Comparison of ENCODE assay signal across 8 cellular contexts in genomic region chr2:33599175-33599942, GRCh38. TPM values are rescaled to one million over a fixed set of nuclear protein-coding genes. Genes with fewer than 3 reads are reported as not detected.
DNase-seq lines count a peak whose midpoint lies in the region; FAIRE-seq and TF ChIP-seq lines count a peak whose summit lies in the region.

Gene FAM98A (minus strand): TSS chr2:33599299. CDS start chr2:33599221, 78 bp downstream.

- H4K8ac ChIP-seq in neuronal stem cell (ENCODE audit: low read depth, low read length) = no peak within 1 kb of the TSS

- peaks cover 0 to 6% of the 10 kb centered on the region in 2 donors for H3K36me3 ChIP-seq in neuronal stem cell (replicated peaks in 1 of 2; ENCODE audit: control insufficient read depth in 2 of 2, insufficient read depth in 2 of 2, low read length in 2 of 2)

- H3K4me3 Mint-ChIP-seq in activated naive CD4-positive, alpha-beta T cell treated with anti-CD3 and anti-CD28 coated beads for 36 hours = peak within 1 kb of the TSS; percentile 95

- peaks cover 22% of the 10 kb centered on the region for H3K4me1 Mint-ChIP-seq in activated naive CD4-positive, alpha-beta T cell treated with anti-CD3 and anti-CD28 coated beads for 36 hours (ENCODE audit: low read depth)

- no peak within 1 kb of the TSS for H3K27ac ChIP-seq in neuronal stem cell (replicated peaks; ENCODE audit: low read length)

- peak within 1 kb of the TSS; percentile 87 for H3K27ac Mint-ChIP-seq in activated naive CD4-positive, alpha-beta T cell treated with anti-CD3 and anti-CD28 coated beads for 36 hours

- WGBS in neuronal stem cell (ENCODE audit: extremely low coverage in 2 of 2, insufficient read length in 2 of 2, insufficient replicate concordance in 1 of 2), 2 donors = no CpG with 5 or more reads among the region's 56 CpGs

- intact Hi-C loops in activated naive CD4-positive, alpha-beta T cell treated with anti-CD3 and anti-CD28 coated beads for 36 hours (cut with micrococcal nuclease) = loop anchor here (1.0 to 10.0 kb wide), 5 partner anchors 124 to 1537 kb away; partner anchors contain the start of genes BIRC6, SLC30A6 and SPAST

- H3K79me1 ChIP-seq in neuronal stem cell (ENCODE audit: low read depth, low read length) = peaks cover 3% of the 10 kb centered on the region

- no peak for TF ChIP-seq CTCF in HFF-Myc (IDR thresholded peaks at IDR 0.05; ENCODE audit: low read depth, low read length, missing control alignments)
- no peak for TF ChIP-seq CTCF in subcutaneous adipose tissue (IDR thresholded peaks at IDR 0.05; ENCODE audit: low read depth)

- H2BK5ac ChIP-seq in neuronal stem cell (ENCODE audit: low read length) = peak within 1 kb of the TSS; percentile 87

- H3K4me2 ChIP-seq in neuronal stem cell (ENCODE audit: insufficient read depth, low read length, poor library complexity, severe bottlenecking) = peak within 1 kb of the TSS; percentile 89

- H3K4ac ChIP-seq in neuronal stem cell (ENCODE audit: low read length) = no peak within 1 kb of the TSS

- FAIRE-seq in frontal cortex (lab: Jason Lieb, UNC) = no peak

- peak within 1 kb of the TSS; percentile 91 for H3K18ac ChIP-seq in neuronal stem cell (ENCODE audit: low read length)

- no peak within 1 kb of the TSS for H2BK12ac ChIP-seq in neuronal stem cell (ENCODE audit: low read length)

- H3K27me3 Mint-ChIP-seq in activated naive CD4-positive, alpha-beta T cell treated with anti-CD3 and anti-CD28 coated beads for 36 hours (ENCODE audit: low read depth) = no peaks in the 10 kb centered on the region

- peak within 1 kb of the TSS; percentile 92 for H3K14ac ChIP-seq in neuronal stem cell (ENCODE audit: low read length)

- no peaks in the 10 kb centered on the region for H3K27me3 ChIP-seq in neuronal stem cell (ENCODE audit: control insufficient read depth in 3 of 3, insufficient read depth in 3 of 3, low read depth in 1 of 3, low read length in 3 of 3)

- H4K91ac ChIP-seq in neuronal stem cell (ENCODE audit: low read depth, low read length, poor library complexity) = no peak within 1 kb of the TSS

- peaks cover 6% of the 10 kb centered on the region for H3K36me3 Mint-ChIP-seq in activated naive CD4-positive, alpha-beta T cell treated with anti-CD3 and anti-CD28 coated beads for 36 hours (ENCODE audit: low read depth)

- peak within 1 kb of the TSS; percentile 29 for H3K23ac ChIP-seq in neuronal stem cell (ENCODE audit: low read depth, low read length, poor library complexity)

- H3K9me3 Mint-ChIP-seq in activated naive CD4-positive, alpha-beta T cell treated with anti-CD3 and anti-CD28 coated beads for 36 hours = no peaks in the 10 kb centered on the region

- peaks cover 0 to 4% of the 10 kb centered on the region in 2 donors for H3K4me1 ChIP-seq in neuronal stem cell (ENCODE audit: control insufficient read depth in 2 of 2, insufficient read depth in 1 of 2, low read depth in 1 of 2, low read length in 2 of 2)

- H2BK120ac ChIP-seq in neuronal stem cell (ENCODE audit: low read depth, low read length) = no peak within 1 kb of the TSS

- H2AK5ac ChIP-seq in neuronal stem cell (ENCODE audit: low read depth, low read length) = no peak within 1 kb of the TSS

- CTCF ChIA-PET in activated naive CD4-positive, alpha-beta T cell treated with anti-CD3 and anti-CD28 coated beads for 36 hours (lab: Charles Lee) = interaction anchor here (1.1 to 2.4 kb wide), 3 partner anchors 11 to 219 kb away, joined by 3 to 18 read pairs (median 4); no protein-coding TSS in a partner anchor

- peak; percentile 99 for DNase-seq in GM04504 (ENCODE audit: low read depth)
- peak; percentile 95 for DNase-seq in HFF-Myc (ENCODE audit: extremely low read depth, low read depth)
- DNase-seq in NAMALWA (ENCODE audit: low spot score) = peak; percentile 99
- peak; percentile 98 for DNase-seq in SK-N-DZ (ENCODE audit: low spot score)
- peak; percentile 98 for DNase-seq in activated naive CD4-positive, alpha-beta T cell treated with anti-CD3 and anti-CD28 coated beads for 36 hours
- DNase-seq in frontal cortex (ENCODE audit: low spot score in 2 of 2) = peak; percentile 76 to 88
- peak; percentile 97 for DNase-seq in neuronal stem cell (ENCODE audit: low spot score)

- H3K9me3 ChIP-seq in neuronal stem cell (replicated peaks in 1 of 2; ENCODE audit: control insufficient read depth in 2 of 2, insufficient read depth in 1 of 2, low read depth in 1 of 2, low read length in 2 of 2) = no peaks in the 10 kb centered on the region

- H2AFZ ChIP-seq in neuronal stem cell (ENCODE audit: low read length) = peak within 1 kb of the TSS; percentile 96

- peak within 1 kb of the TSS; percentile 97 for H3K9ac ChIP-seq in neuronal stem cell (ENCODE audit: low read depth, low read length, poor library complexity)

- no peak within 1 kb of the TSS for H2BK15ac ChIP-seq in neuronal stem cell (ENCODE audit: low read length)

- peak within 1 kb of the TSS; percentile 70 for H3K4me3 ChIP-seq in HFF-Myc (replicated peaks; ENCODE audit: low read depth, low read length)
- H3K4me3 ChIP-seq in neuronal stem cell (ENCODE audit: low read length in 2 of 2) = peak within 1 kb of the TSS; percentile 91 to 99

RNA-seq across cellular contexts. Expression of gene FAM98A, which starts in this region (rescaled TPM):
- polyA plus RNA-seq in SK-N-DZ (2014; cell fraction: cytosol; rRNA removed) = 11.1 and 17.0 TPM in 2 replicates
- polyA plus RNA-seq in SK-N-DZ (2014; cell fraction: nucleus; rRNA removed) = 8.6 and 23.7 TPM in 2 replicates
- total RNA-seq in activated naive CD4-positive, alpha-beta T cell treated with anti-CD3 and anti-CD28 coated beads for 36 hours = 10 to 100 TPM; 45.4 to 46.1 TPM
- 12.2 TPM for total RNA-seq in frontal cortex
- polyA plus RNA-seq in neuronal stem cell (2013, experiment 1 of 2) = 25.8 TPM
- polyA plus RNA-seq in neuronal stem cell (2013, experiment 2 of 2) = 25.5 TPM
- 10 to 100 TPM; 23.5 to 64.3 (median 46.5) TPM for total RNA-seq in subcutaneous adipose tissue
